ENCODE assay signal across 8 cellular contexts in the genomic region with DNA sequence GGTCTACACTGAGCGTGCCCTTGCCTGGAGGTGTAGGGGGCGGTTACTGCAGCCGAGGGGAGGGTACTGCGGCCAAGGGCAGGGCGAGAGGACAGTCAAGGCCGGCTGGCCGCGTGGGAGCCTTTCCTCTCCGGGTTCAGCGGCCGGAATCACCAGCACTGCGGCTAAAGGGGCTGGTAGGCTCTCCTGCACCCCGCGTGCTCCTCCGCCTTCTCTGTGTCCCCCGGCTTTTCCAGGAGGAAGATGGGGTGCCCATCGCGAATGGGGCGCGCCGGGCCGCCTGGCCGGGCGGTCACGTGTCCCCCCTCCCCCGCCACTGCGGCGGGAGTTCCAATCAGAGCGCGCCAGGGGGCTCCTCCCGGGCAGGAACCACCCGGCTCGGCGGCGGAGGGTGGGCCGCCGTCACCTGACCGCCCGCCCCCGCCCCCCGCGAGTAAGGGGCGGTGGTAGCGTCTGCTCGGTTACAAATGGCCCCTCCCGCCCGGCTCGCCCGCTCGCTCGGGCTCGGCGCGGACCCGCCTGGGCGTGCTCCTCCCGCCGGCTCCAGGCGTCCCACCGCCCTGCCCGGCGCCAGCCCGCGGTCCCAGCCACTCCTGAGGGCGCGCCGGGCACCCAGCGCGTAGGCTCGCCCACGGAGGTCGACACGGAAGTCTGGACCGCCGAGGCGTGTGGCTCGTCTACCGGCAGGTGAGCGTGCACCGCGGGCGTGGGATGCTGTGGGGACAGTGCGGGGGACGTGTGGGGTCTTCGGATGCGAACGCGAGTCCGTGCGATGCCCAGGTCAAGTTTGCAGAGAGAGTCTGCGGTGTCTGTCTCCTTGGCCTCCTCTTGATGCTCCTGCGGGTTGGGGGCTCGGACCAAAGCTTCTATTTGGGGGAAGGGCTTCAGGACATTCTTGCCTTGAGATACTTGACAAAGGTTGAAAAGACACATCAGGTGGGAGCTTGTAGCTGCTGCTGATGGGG.
DNase-seq lines count a peak whose midpoint lies in the region; ATAC-seq and TF ChIP-seq lines count a peak whose summit lies in the region.

No MANE protein-coding gene starts in this region.

- no peaks in the 10 kb centered on the region for H3K9me3 ChIP-seq in sigmoid colon

- no peak for TF ChIP-seq EP300 in sigmoid colon (IDR thresholded peaks at IDR 0.05)

- peaks cover 58 to 95% (median 64%) of the 10 kb centered on the region in 3 donors for H3K27me3 ChIP-seq in sigmoid colon

- peaks cover 0 to 53% (median 51%) of the 10 kb centered on the region in 4 donors for H3K4me1 ChIP-seq in sigmoid colon

- no peak overlapping the region for H3K27ac ChIP-seq in sigmoid colon

- TF ChIP-seq POLR2A in GM19193 (IDR thresholded peaks at IDR 0.05; ENCODE audit: extremely low read depth, insufficient read depth, insufficient read length) (peak; percentile 40), sigmoid colon (IDR thresholded peaks at IDR 0.05) (no peak)

- TF ChIP-seq CTCF in sigmoid colon (IDR thresholded peaks at IDR 0.05), result no peak

- peak overlapping the region; percentile 9 to 56 (median 48) for H3K4me3 ChIP-seq in sigmoid colon

- H3K36me3 ChIP-seq in sigmoid colon, result no peaks in the 10 kb centered on the region

- WGBS in sigmoid colon, 2 donors, result 2 to 4% methylated on average over 93 of the region's 93 CpGs

- intact Hi-C loops in sigmoid colon (cut with DNase I), result no loop called here

- DNase-seq in CD1c-positive myeloid dendritic cell (ENCODE audit: extremely low spot score) (peak; percentile 4), NCI-H1092 treated with DMSO at 0.1 percent for 48 hours (lab: John Stamatoyannopoulos, UW) (peak; percentile 72), anterior cingulate cortex (lab: John Stamatoyannopoulos, UW) (peak in 45 of 58 donors; percentile 31 to 87 (median 56)), hypothalamus (lab: John Stamatoyannopoulos, UW) (peak in 33 of 51 donors; percentile 30 to 85 (median 56)), sigmoid colon (no peak)

- ATAC-seq in HG02610 (IDR thresholded peaks at IDR 0.05; ENCODE audit: unreplicated experiment) (no peak), GM19397 (IDR thresholded peaks at IDR 0.05; ENCODE audit: unreplicated experiment) (no peak)
